ENCODE assay signal across 8 cellular contexts in genomic region chr6:56954389-56955170, GRCh38. TPM values are rescaled to one million over a fixed set of nuclear protein-coding genes. Genes with fewer than 3 reads are reported as not detected.
DNase-seq lines count a peak whose midpoint lies in the region; ATAC-seq and TF ChIP-seq lines count a peak whose summit lies in the region.

TSS of gene BEND6 (plus strand) at chr6:56955107. CDS start at chr6:56981811, 26,704 bp downstream.

- H3K27me3 ChIP-seq in OCI-LY1 (ENCODE audit: insufficient read depth, low read length) (no peaks in the 10 kb centered on the region), right atrium auricular region (no peaks in the 10 kb centered on the region)

- H3K4me1 Mint-ChIP-seq in Calu3 (ENCODE audit: low read depth, unreplicated experiment) = no peaks in the 10 kb centered on the region
- peaks cover 6% of the 10 kb centered on the region for H3K4me1 Mint-ChIP-seq in progenitor cell of endocrine pancreas (ENCODE audit: low read depth)

- H3K9ac ChIP-seq in OCI-LY1 (ENCODE audit: low read length) = peak within 1 kb of the TSS; percentile 37; the same call in 1 of the 2 replicates

- H3K4me3 Mint-ChIP-seq in Calu3 (ENCODE audit: low read depth, unreplicated experiment) (peak within 1 kb of the TSS; percentile 90), progenitor cell of endocrine pancreas (ENCODE audit: low read depth) (peak within 1 kb of the TSS; percentile 89)

- no peaks in the 10 kb centered on the region for H3K36me3 ChIP-seq in OCI-LY1 (ENCODE audit: insufficient read depth, low read length)
- H3K36me3 ChIP-seq in right atrium auricular region = no peaks in the 10 kb centered on the region

- H3K9me2 ChIP-seq in OCI-LY1 (ENCODE audit: low read depth, low read length) = no peaks in the 10 kb centered on the region

- no peaks in the 10 kb centered on the region for H3F3A ChIP-seq in OCI-LY1 (ENCODE audit: insufficient read depth, low read length)

- BruUV-seq in Calu3 (replicated peaks; lab: Mats Ljungman, UMichigan) = no TSS peak

- intact Hi-C loops in Calu3 (cut with micrococcal nuclease; ENCODE audit: unreplicated experiment) = loop anchor here (5.0 to 10.0 kb wide), 2 partner anchors 52 to 360 kb away; partner anchors contain the start of gene PRIM2

- H3K27ac ChIP-seq in OCI-LY1 (ENCODE audit: low read depth, low read length, poor library complexity, severe bottlenecking) (no peak within 1 kb of the TSS), right atrium auricular region (peak within 1 kb of the TSS; percentile 35 to 42)

- CTCF ChIA-PET in Calu3 (lab: Charles Lee) = interaction anchor here (0.7 to 1.6 kb wide), 8 partner anchors 16 to 361 kb away, joined by 3 to 21 read pairs (median 4); no protein-coding TSS in a partner anchor

- H3K27ac Mint-ChIP-seq in Calu3 (ENCODE audit: unreplicated experiment) (peak within 1 kb of the TSS; percentile 92), progenitor cell of endocrine pancreas (peak within 1 kb of the TSS; percentile 78)

- H3K36me3 Mint-ChIP-seq in Calu3 (ENCODE audit: insufficient read depth, unreplicated experiment) = peaks cover 21% of the 10 kb centered on the region
- H3K36me3 Mint-ChIP-seq in progenitor cell of endocrine pancreas (ENCODE audit: insufficient read depth) = no peaks in the 10 kb centered on the region

- H3K4me1 ChIP-seq in OCI-LY1 (ENCODE audit: insufficient read depth, low read length, severe bottlenecking) = peaks cover 13% of the 10 kb centered on the region
- peaks cover 0 to 20% of the 10 kb centered on the region in 2 donors for H3K4me1 ChIP-seq in right atrium auricular region

- H3K9me3 ChIP-seq in OCI-LY1 (ENCODE audit: low read length) = no peaks in the 10 kb centered on the region
- no peaks in the 10 kb centered on the region for H3K9me3 ChIP-seq in right atrium auricular region

- H4K20me1 ChIP-seq in OCI-LY1 (ENCODE audit: insufficient read depth, low read length) = no peaks in the 10 kb centered on the region

- no peaks in the 10 kb centered on the region for H3K79me2 ChIP-seq in OCI-LY1 (ENCODE audit: insufficient read depth, low read length)

- 0 out of 2 replicates have a peak within 1 kb of the TSS, but pooled peaks have one; percentile 24 for H2AFZ ChIP-seq in OCI-LY1 (ENCODE audit: low read length)

- H3K27me3 Mint-ChIP-seq in Calu3 (ENCODE audit: unreplicated experiment) (no peaks in the 10 kb centered on the region), progenitor cell of endocrine pancreas (peaks cover 71% of the 10 kb centered on the region)

- TF ChIP-seq CTCF in Calu3 (IDR thresholded peaks at IDR 0.05; ENCODE audit: unreplicated experiment) = no peak
- no peak for TF ChIP-seq CTCF in OCI-LY1 (IDR thresholded peaks at IDR 0.05; ENCODE audit: low read length)
- TF ChIP-seq CTCF in right atrium auricular region (IDR thresholded peaks at IDR 0.05) = no peak
- no peak for TF ChIP-seq CTCF in progenitor cell of endocrine pancreas (IDR thresholded peaks at IDR 0.05; ENCODE audit: unreplicated experiment)

- ATAC-seq in HG03175 (IDR thresholded peaks at IDR 0.05; ENCODE audit: unreplicated experiment) = peak; percentile 40

- H3K4me2 ChIP-seq in OCI-LY1 (ENCODE audit: low read length) = peak within 1 kb of the TSS; percentile 85

- H3K9me3 Mint-ChIP-seq in Calu3 (ENCODE audit: low read depth, unreplicated experiment) (no peaks in the 10 kb centered on the region), progenitor cell of endocrine pancreas (ENCODE audit: low read depth) (no peaks in the 10 kb centered on the region)

- DNase-seq in Calu3 (peak; percentile 53), GM19238 (ENCODE audit: insufficient read length, low spot score) (peak; percentile 39), amniotic epithelial cell (ENCODE audit: low read depth) (peak; percentile 77), right atrium auricular region (ENCODE audit: low spot score) (no peak), progenitor cell of endocrine pancreas (ENCODE audit: low spot score, unreplicated experiment) (peak; percentile 29), NK-92 (lab: John Stamatoyannopoulos, UW; ENCODE audit: unreplicated experiment) (no peak)

- H3K4me3 ChIP-seq in OCI-LY1 (ENCODE audit: low read depth, low read length, poor library complexity, severe bottlenecking) (peak within 1 kb of the TSS; percentile 57), right atrium auricular region (peak within 1 kb of the TSS; percentile 52 to 60)

RNA-seq across cellular contexts. Expression of gene BEND6, which starts in this region (rescaled TPM):
- total RNA-seq in Calu3 (2022) (1.3 and 1.8 TPM in 2 replicates), right atrium auricular region (1 to 10 TPM in 1 of 2 donors, under 1 TPM in 1; 0.43 to 5.9 TPM), progenitor cell of endocrine pancreas (0.46 and 0.64 TPM in 2 replicates)

Comparison
In these comparisons a context has a peak if more than half of its experiments do, and no peak if none do; other contexts are left out.
1. Peak in DNase-seq in progenitor cell of endocrine pancreas; RNA of the gene not detected or under 1 TPM.
2. DNase-seq: peak in Calu3 (single experiment), GM19238 (single experiment) and amniotic epithelial cell (single experiment); none in right atrium auricular region (single experiment) and NK-92 (single experiment).